In the genomic region with DNA sequence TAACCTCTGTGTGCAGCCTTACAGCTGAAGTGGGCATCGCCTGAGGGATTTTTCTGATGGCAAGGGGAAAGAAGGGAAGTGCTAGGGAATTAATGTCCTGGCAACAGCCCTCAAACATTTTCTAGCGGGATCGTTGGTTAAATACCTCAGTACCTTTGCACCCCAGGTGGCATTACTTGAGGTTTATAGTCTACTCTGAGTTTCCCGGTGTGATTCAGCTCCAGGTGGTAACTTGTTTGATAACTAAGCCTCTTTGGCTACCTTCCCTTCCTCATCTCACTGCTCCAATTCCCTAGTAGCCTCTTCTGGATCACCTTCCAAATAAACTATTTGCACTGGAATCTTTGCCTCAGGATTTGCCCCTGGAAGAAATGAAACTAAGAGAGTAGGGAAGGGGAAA, we compare ENCODE assay signal across 17 cellular contexts.
DNase-seq lines count a peak whose midpoint lies in the region; ATAC-seq and TF ChIP-seq lines count a peak whose summit lies in the region.
"Had no signal": no experiment of that assay in that cellular context is flagged by ENCODE, and none has a peak within 500 bp of the region (broad histone marks: within the 10 kb centered on the region; RNA-seq: fewer than 3 reads in every experiment).

No MANE protein-coding gene starts in this region.

- intact Hi-C loops in Caco-2 (cut with micrococcal nuclease; ENCODE audit: unreplicated experiment) (no loop called here), stomach (cut with DNase I; ENCODE audit: low total_unique reads) (no loop called here), testis (cut with DNase I; ENCODE audit: low total_unique reads) (no loop called here)

- H3K4me3 ChIP-seq in Caco-2 (ENCODE audit: low read depth, low read length) (no peak overlapping the region), Loucy (ENCODE audit: low read length, poor library complexity, severe bottlenecking) (no peak overlapping the region), stomach (no peak overlapping the region), testis (no peak overlapping the region)
- H3K4me3 ChIP-seq: BLaER1 treated with 17β-estradiol and CSF1 and Interleukin-3, amounts not matched to agents 10 nM and 100 nM; GM12878 had no signal

- no TSS peak for BruUV-seq in Caco-2 (replicated peaks; lab: Mats Ljungman, UMichigan)

- H3K9ac ChIP-seq in Loucy (ENCODE audit: low read depth, low read length, poor library complexity, severe bottlenecking): no peak overlapping the region
- H3K9ac ChIP-seq: BLaER1 treated with 17β-estradiol and CSF1 and Interleukin-3, amounts not matched to agents 10 nM and 100 nM had no signal

- no peaks in the 10 kb centered on the region for H3K9me2 ChIP-seq in Loucy (replicated peaks; ENCODE audit: low read depth, low read length)

- WGBS in stomach, 5 donors: 48 to 81% (median 61%) methylated on average over 4 of the region's 4 CpGs
- WGBS in testis, 2 donors: 81 to 87% methylated on average over 4 of the region's 4 CpGs

- no peak for DNase-seq in Caco-2
- DNase-seq in kidney tubule cell (ENCODE audit: low spot score): peak; percentile 73
- no peak for DNase-seq in stomach
- DNase-seq in AG08396 (ENCODE audit: low spot score): no peak
- DNase-seq in testis: no peak
- DNase-seq in WTC11 (ENCODE audit: low spot score): no peak
- DNase-seq: 8988T; CD8-positive, alpha-beta T cell; DMS 273 treated with DMSO at 0.1 percent for 48 hours; DMS53; DND-41; EL; H9 had no signal

- H3K27me3 Mint-ChIP-seq in Caco-2 (ENCODE audit: insufficient read depth, unreplicated experiment): no peaks in the 10 kb centered on the region
- H3K27me3 Mint-ChIP-seq in WTC11 (ENCODE audit: low read depth): peaks cover 68% of the 10 kb centered on the region
- H3K27me3 Mint-ChIP-seq: B cell had no signal

- H3K4me1 Mint-ChIP-seq in Caco-2 (ENCODE audit: low read depth, unreplicated experiment) (peaks cover 13% of the 10 kb centered on the region), WTC11 (peaks cover 14% of the 10 kb centered on the region; the same call in 1 of the 2 replicates)
- H3K4me1 Mint-ChIP-seq: B cell had no signal

- no peak overlapping the region for H2AFZ ChIP-seq in Loucy (ENCODE audit: low read length)

- TF ChIP-seq POLR2A in stomach (IDR thresholded peaks at IDR 0.05) (no peak), testis (IDR thresholded peaks at IDR 0.05) (no peak)

- no peaks in the 10 kb centered on the region for H3K79me2 ChIP-seq in Loucy (ENCODE audit: insufficient read depth, low read length)

- no peak for ATAC-seq in WTC11
- ATAC-seq: CD8-positive, alpha-beta T cell; GM12878 had no signal

- H3K27ac Mint-ChIP-seq in Caco-2 (ENCODE audit: unreplicated experiment) (peak overlapping the region; percentile 42), WTC11 (no peak overlapping the region)
- H3K27ac Mint-ChIP-seq: B cell; CD8-positive, alpha-beta T cell; H9 had no signal

- H3K27me3 ChIP-seq in Caco-2 (replicated peaks; ENCODE audit: control insufficient read depth, insufficient read depth, low read length) (no peaks in the 10 kb centered on the region), Loucy (ENCODE audit: insufficient read depth, low read length, poor library complexity, severe bottlenecking) (no peaks in the 10 kb centered on the region), stomach (no peaks in the 10 kb centered on the region), testis (no peaks in the 10 kb centered on the region)
- H3K27me3 ChIP-seq: BLaER1 treated with 17β-estradiol and CSF1 and Interleukin-3, amounts not matched to agents 10 nM and 100 nM had no signal

- peak overlapping the region; percentile 23 for H3K4me2 ChIP-seq in Loucy (ENCODE audit: low read depth, low read length, poor library complexity, severe bottlenecking)
- H3K4me2 ChIP-seq: BLaER1 treated with 17β-estradiol and CSF1 and Interleukin-3, amounts not matched to agents 10 nM and 100 nM had no signal

- H3K36me3 ChIP-seq in Caco-2 (ENCODE audit: control insufficient read depth, insufficient read depth, low read length) (no peaks in the 10 kb centered on the region; the same call in 1 of the 2 replicates), Loucy (ENCODE audit: insufficient read depth, low read length) (no peaks in the 10 kb centered on the region), stomach (no peaks in the 10 kb centered on the region), testis (ENCODE audit: low read depth, missing control alignments) (no peaks in the 10 kb centered on the region)
- H3K36me3 ChIP-seq: BLaER1 treated with 17β-estradiol and CSF1 and Interleukin-3, amounts not matched to agents 10 nM and 100 nM had no signal

- H3K27ac ChIP-seq in stomach (peak overlapping the region in 3 of 5 donors; percentile 58 to 75 (median 70)), testis (no peak overlapping the region)
- H3K27ac ChIP-seq: BLaER1 treated with 17β-estradiol and CSF1 and Interleukin-3, amounts not matched to agents 10 nM and 100 nM had no signal

- POLR2A ChIA-PET in Caco-2 (lab: Charles Lee): no interaction called here
- POLR2A ChIA-PET in WTC11 (lab: Charles Lee): no interaction called here

- H3K4me3 Mint-ChIP-seq in Caco-2 (ENCODE audit: unreplicated experiment) (no peak overlapping the region), WTC11 (no peak overlapping the region)
- H3K4me3 Mint-ChIP-seq: B cell; CD8-positive, alpha-beta T cell; H9 had no signal

- H3K9me3 Mint-ChIP-seq in Caco-2 (ENCODE audit: unreplicated experiment): peaks cover 10% of the 10 kb centered on the region
- peaks cover 5% of the 10 kb centered on the region for H3K9me3 Mint-ChIP-seq in WTC11
- H3K9me3 Mint-ChIP-seq: CD8-positive, alpha-beta T cell; H9 had no signal

- H3K4me1 ChIP-seq in Caco-2: peaks cover 32% of the 10 kb centered on the region
- peaks cover 21% of the 10 kb centered on the region for H3K4me1 ChIP-seq in Loucy (ENCODE audit: insufficient read depth, low read length, poor library complexity, severe bottlenecking)
- peaks cover 0 to 18% (median 8%) of the 10 kb centered on the region in 4 donors for H3K4me1 ChIP-seq in stomach
- no peaks in the 10 kb centered on the region for H3K4me1 ChIP-seq in testis
- H3K4me1 ChIP-seq: BLaER1 treated with 17β-estradiol and CSF1 and Interleukin-3, amounts not matched to agents 10 nM and 100 nM had no signal

- 0 out of 2 replicates have a peak, but pooled peaks cover 4% of the 10 kb centered on the region for H3F3A ChIP-seq in Loucy (ENCODE audit: low read depth)

- H4K20me1 ChIP-seq in Loucy (ENCODE audit: insufficient read depth, low read length, poor library complexity, severe bottlenecking): no peaks in the 10 kb centered on the region
- H4K20me1 ChIP-seq: BLaER1 treated with 17β-estradiol and CSF1 and Interleukin-3, amounts not matched to agents 10 nM and 100 nM had no signal

- TF ChIP-seq CTCF in Caco-2 (IDR thresholded peaks at IDR 0.05; ENCODE audit: insufficient read depth in 1 of 2, low read depth in 1 of 2, low read length in 1 of 2, severe bottlenecking in 1 of 2, unreplicated experiment in 1 of 2) (no peak), Loucy (conservative IDR thresholded peaks at IDR 0.05; ENCODE audit: low read length) (no peak), stomach (IDR thresholded peaks at IDR 0.05) (no peak), testis (IDR thresholded peaks at IDR 0.05) (no peak), WTC11 (IDR thresholded peaks at IDR 0.05) (no peak)

- H3K36me3 Mint-ChIP-seq in Caco-2 (ENCODE audit: insufficient read depth, unreplicated experiment) (no peaks in the 10 kb centered on the region), WTC11 (no peaks in the 10 kb centered on the region)
- H3K36me3 Mint-ChIP-seq: CD8-positive, alpha-beta T cell had no signal

- H3K9me3 ChIP-seq in Caco-2 (0 out of 2 replicates have a peak, but pooled peaks cover 3% of the 10 kb centered on the region), Loucy (ENCODE audit: insufficient read depth, low read depth, low read length) (no peaks in the 10 kb centered on the region), stomach (no peaks in the 10 kb centered on the region), testis (no peaks in the 10 kb centered on the region)
- H3K9me3 ChIP-seq: BLaER1 treated with 17β-estradiol and CSF1 and Interleukin-3, amounts not matched to agents 10 nM and 100 nM had no signal

- no peak for TF ChIP-seq EP300 in stomach (IDR thresholded peaks at IDR 0.05)

- CTCF ChIA-PET in Caco-2 (lab: Charles Lee) (no interaction called here), WTC11 (lab: Charles Lee) (interaction anchor here (0.8 kb wide), 1 partner anchor 46 kb away, joined by 3 read pairs; no protein-coding TSS in a partner anchor)

TF ChIP-seq in WTC11, 78 proteins besides CTCF, POLR2A, EP300 and RAD21 (continues in another document):
- TF ChIP-seq ZNF425 (CRISPR knock-in tag; conservative IDR thresholded peaks at IDR 0.05) (no peak), TCF7 (CRISPR knock-in tag; IDR thresholded peaks at IDR 0.05; ENCODE audit: low read depth) (no peak), MYBL2 (CRISPR knock-in tag; IDR thresholded peaks at IDR 0.05) (no peak), ZNF138 (CRISPR knock-in tag; conservative IDR thresholded peaks at IDR 0.05) (no peak), ZNF396 (CRISPR knock-in tag; IDR thresholded peaks at IDR 0.05; ENCODE audit: borderline replicate concordance) (no peak), ZNF671 (CRISPR knock-in tag; IDR thresholded peaks at IDR 0.05) (no peak), ZNF263 (CRISPR knock-in tag; IDR thresholded peaks at IDR 0.05; ENCODE audit: low read depth) (no peak)

Comparison
In these comparisons a context has a peak if more than half of its experiments do, and no peak if none do; other contexts are left out.
1. H3K27ac ChIP-seq: peak in stomach (3 of 5); none in testis (0 of 2).